In genomic region chr5:133990396-133990795, GRCh38 we compare ENCODE assay signal across 27 cellular contexts. TPM values are rescaled to one million over a fixed set of nuclear protein-coding genes. Genes with fewer than 3 reads are reported as not detected.
A peak's percentile ranks its signal among the peaks of the same experiment; 100 is the strongest.
DNase-seq lines count a peak whose midpoint lies in the region; ATAC-seq and TF ChIP-seq lines count a peak whose summit lies in the region.
"Had no signal": no experiment of that assay in that cellular context is flagged by ENCODE, and none has a peak within 500 bp of the region (broad histone marks: within the 10 kb centered on the region; RNA-seq: fewer than 3 reads in every experiment).

No MANE protein-coding gene starts in this region.

- TF ChIP-seq CTCF in endodermal cell (conservative IDR thresholded peaks at IDR 0.05) = no peak

- H3K4me3 Mint-ChIP-seq in endodermal cell = no peak overlapping the region
- H3K4me3 Mint-ChIP-seq: activated naive CD4-positive, alpha-beta T cell treated with anti-CD3 and anti-CD28 coated beads, Interleukin-2, amount 50 U/mL, for 24 hours; stimulated activated naive CD8-positive, alpha-beta T cell treated with anti-CD3 and anti-CD28 coated beads, Interleukin-15, Interleukin-2, amounts not matched to agents 100 ng/mL and 50 ng/mL, for 24 hours; T-cell had no signal

- H3K9me3 ChIP-seq in endodermal cell (ENCODE audit: control insufficient read depth, low read length) (no peaks in the 10 kb centered on the region), aorta (ENCODE audit: control insufficient read depth, low read length) (no peaks in the 10 kb centered on the region)
- H3K9me3 ChIP-seq: heart right ventricle had no signal

- peak overlapping the region; percentile 33 for H3K27ac Mint-ChIP-seq in endodermal cell
- H3K27ac Mint-ChIP-seq: activated naive CD4-positive, alpha-beta T cell treated with anti-CD3 and anti-CD28 coated beads, Interleukin-2, amount 50 U/mL, for 24 hours; stimulated activated naive CD8-positive, alpha-beta T cell treated with anti-CD3 and anti-CD28 coated beads, Interleukin-15, Interleukin-2, amounts not matched to agents 100 ng/mL and 50 ng/mL, for 24 hours; T-cell had no signal

- H3K36me3 ChIP-seq in endodermal cell (ENCODE audit: control insufficient read depth, insufficient read depth, low read length) (peaks cover 59% of the 10 kb centered on the region), aorta (ENCODE audit: control insufficient read depth in 1 of 2, insufficient read depth in 2 of 2, low read length in 1 of 2) (peaks cover 3 to 12% of the 10 kb centered on the region in 2 donors)

- H3K4me1 ChIP-seq in endodermal cell (ENCODE audit: control insufficient read depth, insufficient read depth, low read length) = peaks cover 8% of the 10 kb centered on the region
- H3K4me1 ChIP-seq in aorta (ENCODE audit: control insufficient read depth in 1 of 2, insufficient read depth in 2 of 2, low read length in 2 of 2) = peaks cover 0 to 3% of the 10 kb centered on the region in 2 donors

- H3K9ac ChIP-seq in endodermal cell (ENCODE audit: extremely low read depth, low read length, poor library complexity, severe bottlenecking) = no peak overlapping the region

- H3K9me3 Mint-ChIP-seq in endodermal cell = no peaks in the 10 kb centered on the region
- H3K9me3 Mint-ChIP-seq: activated naive CD4-positive, alpha-beta T cell treated with anti-CD3 and anti-CD28 coated beads, Interleukin-2, amount 50 U/mL, for 24 hours; stimulated activated naive CD8-positive, alpha-beta T cell treated with anti-CD3 and anti-CD28 coated beads, Interleukin-15, Interleukin-2, amounts not matched to agents 100 ng/mL and 50 ng/mL, for 24 hours; T-cell had no signal

- WGBS in endodermal cell (ENCODE audit: insufficient coverage in 1 of 2, insufficient read length in 1 of 2), 2 experiments = 94 to 95% methylated on average over 5 to 6 of the region's 6 CpGs
- WGBS in aorta, 2 donors = 83 to 84% methylated on average over 6 of the region's 6 CpGs

- peaks cover 48% of the 10 kb centered on the region for H3K36me3 Mint-ChIP-seq in endodermal cell (ENCODE audit: low read depth)

- H3K27ac ChIP-seq in endodermal cell (ENCODE audit: low read depth, low read length) (no peak overlapping the region), aorta (ENCODE audit: low read depth in 1 of 2, low read length in 2 of 2) (no peak overlapping the region)
- H3K27ac ChIP-seq: epithelial cell of prostate had no signal

- intact Hi-C loops in aorta (cut with DNase I) = no loop called here

- peaks cover 28% of the 10 kb centered on the region for H3K4me1 Mint-ChIP-seq in endodermal cell

- H3K27me3 ChIP-seq in endodermal cell (ENCODE audit: control insufficient read depth, insufficient read depth, low read length, poor library complexity, severe bottlenecking) (no peaks in the 10 kb centered on the region), aorta (ENCODE audit: control insufficient read depth in 1 of 2, insufficient read depth in 2 of 2, low read length in 1 of 2) (no peaks in the 10 kb centered on the region)
- H3K27me3 ChIP-seq: dorsolateral prefrontal cortex, heart right ventricle had no signal

- peak; percentile 7 for DNase-seq in NCI-H146 (lab: John Stamatoyannopoulos, UW)
- DNase-seq in NCI-H146 treated with DMSO at 0.1 percent for 48 hours (lab: John Stamatoyannopoulos, UW; ENCODE audit: unreplicated experiment) = no peak
- DNase-seq in NCI-H1092 treated with DMSO at 0.1 percent for 48 hours (lab: John Stamatoyannopoulos, UW) = peak; percentile 62
- DNase-seq in NCI-H510A treated with DMSO at 0.1 percent for 48 hours (lab: John Stamatoyannopoulos, UW) = peak; percentile 25
- no peak for DNase-seq in endodermal cell
- no peak for DNase-seq in NCI-H2227 (lab: John Stamatoyannopoulos, UW; ENCODE audit: unreplicated experiment)
- DNase-seq in activated CD8-positive, alpha-beta memory T cell treated with anti-CD3 and anti-CD28 coated beads, Interleukin-2, amount 50 U/mL, for 4 hours = no peak
- DNase-seq in aorta = no peak
- DNase-seq: 8988T; activated CD4-positive, alpha-beta T cell treated with anti-CD3 and anti-CD28 coated beads for 1 hour; anterior cingulate cortex; dorsolateral prefrontal cortex; heart right ventricle; Karpas-422; left cardiac atrium; naive B cell; NCI-H1694; NCI-H526 treated with DMSO at 0.1 percent for 48 hours; right cardiac atrium; SHP77 treated with DMSO at 0.1 percent for 48 hours; stimulated activated CD4-positive, alpha-beta T cell treated with anti-CD3 and anti-CD28 coated beads, Interleukin-12 subunit alpha, Interleukin-12 subunit beta, amount 100 ng/mL, for 4 hours; stimulated activated CD4-positive, alpha-beta T cell treated with anti-CD3 and anti-CD28 coated beads, Interleukin-4, amount 100 ng/mL, for 4 hours; T-cell; trophoblast cell had no signal

- no peak overlapping the region for H3K4me3 ChIP-seq in endodermal cell (ENCODE audit: low read length)
- H3K4me3 ChIP-seq in aorta (ENCODE audit: low read length in 2 of 2) = no peak overlapping the region
- H3K4me3 ChIP-seq: dorsolateral prefrontal cortex, heart right ventricle had no signal

- no peak for ATAC-seq in aorta (ENCODE audit: low FRiP score)
- ATAC-seq: heart right ventricle, left cardiac atrium, right cardiac atrium, T-cell had no signal

- H3K27me3 Mint-ChIP-seq in endodermal cell (ENCODE audit: insufficient read depth) = no peaks in the 10 kb centered on the region
- H3K27me3 Mint-ChIP-seq: activated naive CD4-positive, alpha-beta T cell treated with anti-CD3 and anti-CD28 coated beads, Interleukin-2, amount 50 U/mL, for 24 hours; naive B cell; stimulated activated naive CD8-positive, alpha-beta T cell treated with anti-CD3 and anti-CD28 coated beads, Interleukin-15, Interleukin-2, amounts not matched to agents 100 ng/mL and 50 ng/mL, for 24 hours; T-cell had no signal

RNA-seq across cellular contexts. Expression of gene VDAC1, which starts 14.4 kb away (rescaled TPM):
- 100 to 1,000 TPM; 202 to 226 TPM for total RNA-seq in endodermal cell
- polyA plus RNA-seq in endodermal cell (2013, experiment 1 of 2) = 205 TPM
- 193 TPM for polyA plus RNA-seq in endodermal cell (2013, experiment 2 of 2)
- 100 to 1,000 TPM in 1 of 2 donors, 10 to 100 TPM in 1; 92.4 to 100 TPM for total RNA-seq in aorta
- polyA plus RNA-seq in aorta = 100 to 1,000 TPM in 1 of 2 donors, 10 to 100 TPM in 1; 72.2 to 126 TPM

RNA-seq across cellular contexts. Expression of gene C5orf15, which starts 22.0 kb away (rescaled TPM):
- total RNA-seq in endodermal cell (10 to 100 TPM; 37.6 to 37.7 TPM), aorta (10 to 100 TPM; 32.3 to 34.4 TPM)
- 64.4 TPM for polyA plus RNA-seq in endodermal cell (2013, experiment 1 of 2)
- 60.7 TPM for polyA plus RNA-seq in endodermal cell (2013, experiment 2 of 2)
- polyA plus RNA-seq in aorta = 10 to 100 TPM; 18.7 to 30.6 TPM

Comparison
In these comparisons a context has a peak if more than half of its experiments do, and no peak if none do; other contexts are left out.
1. DNase-seq: peak in NCI-H146 (single experiment), NCI-H1092 treated with DMSO at 0.1 percent for 48 hours (single experiment) and NCI-H510A treated with DMSO at 0.1 percent for 48 hours (single experiment); none in NCI-H146 treated with DMSO at 0.1 percent for 48 hours (single experiment), endodermal cell (single experiment), NCI-H2227 (single experiment), activated CD8-positive, alpha-beta memory T cell treated with anti-CD3 and anti-CD28 coated beads, Interleukin-2, amount 50 U/mL, for 4 hours (single experiment) and aorta (0 of 2).